ENCODE assay signal across 11 cellular contexts in genomic region chr16:20595694-20596093, GRCh38. TPM values are rescaled to one million over a fixed set of nuclear protein-coding genes. Genes with fewer than 3 reads are reported as not detected.
"Had no signal": no experiment of that assay in that cellular context is flagged by ENCODE, and none has a peak within 500 bp of the region (broad histone marks: within the 10 kb centered on the region; RNA-seq: fewer than 3 reads in every experiment).

No MANE protein-coding gene starts in this region.

RNA-seq across cellular contexts. Expression of gene ACSM2B, which starts 19.5 kb away (rescaled TPM):
- total RNA-seq: OCI-LY7, PC-3, PC-9, Peyer's patch, Right ventricle myocardium inferior, Right ventricle myocardium superior, RPMI7951, SJCRH30, SJSA1, SK-MEL-5 had no signal
- polyA plus RNA-seq: SK-N-SH had no signal
